Comparison of ENCODE assay signal across 7 cellular contexts in genomic region chr15:89088605-89089315, GRCh38. TPM values are rescaled to one million over a fixed set of nuclear protein-coding genes. Genes with fewer than 3 reads are reported as not detected.
DNase-seq lines count a peak whose midpoint lies in the region; ATAC-seq, FAIRE-seq and TF ChIP-seq lines count a peak whose summit lies in the region.

No MANE protein-coding gene starts in this region.

- no peaks in the 10 kb centered on the region for H3K36me3 ChIP-seq in parathyroid adenoma (ENCODE audit: control insufficient read depth, insufficient read depth, low read length)

- H3K4me3 ChIP-seq in foreskin fibroblast (ENCODE audit: low read depth in 1 of 2, low read length in 2 of 2) (peak overlapping the region; percentile 87), parathyroid adenoma (ENCODE audit: low read depth, low read length) (peak overlapping the region; percentile 90)

- FAIRE-seq in H54 (lab: Jason Lieb, UNC), result no peak

- H3K27me3 Mint-ChIP-seq in T-helper 17 cell, result no peaks in the 10 kb centered on the region

- no peaks in the 10 kb centered on the region for H3K4me1 ChIP-seq in parathyroid adenoma

- peaks cover 41% of the 10 kb centered on the region for H3K4me1 Mint-ChIP-seq in T-helper 17 cell

- H3K27me3 ChIP-seq in parathyroid adenoma (ENCODE audit: control insufficient read depth, insufficient read depth, low read length), result no peaks in the 10 kb centered on the region

- H3K27ac Mint-ChIP-seq in T-helper 17 cell, result no peak overlapping the region

- DNase-seq in GM13976 (ENCODE audit: low spot score), result peak; percentile 21
- peak in 2 of 3 donors; percentile 16 to 24 for DNase-seq in T-helper 17 cell
- DNase-seq in foreskin fibroblast, result peak in 1 of 2 donors; percentile 53
- DNase-seq in EL, result no peak
- no peak for DNase-seq in H54 (ENCODE audit: insufficient read length, low spot score)

- H3K27ac ChIP-seq in parathyroid adenoma, result no peak overlapping the region

- H3K9ac ChIP-seq in parathyroid adenoma, result no peak overlapping the region

- peak overlapping the region; percentile 68 for H2AFZ ChIP-seq in parathyroid adenoma

- peaks cover 3% of the 10 kb centered on the region for H3K36me3 Mint-ChIP-seq in T-helper 17 cell (ENCODE audit: low read depth)

- no peak overlapping the region for H3K4me3 Mint-ChIP-seq in T-helper 17 cell

- in situ Hi-C loops in GM13976 (cut with MboI; ENCODE audit: low sequenced_read_pairs, unreplicated experiment), result no loop called here

- peak overlapping the region; percentile 87 for H3K4me2 ChIP-seq in parathyroid adenoma (ENCODE audit: low read length)

- peak; percentile 3 for ATAC-seq in HG02571 (IDR thresholded peaks at IDR 0.05; ENCODE audit: unreplicated experiment)
- no peak for ATAC-seq in T-helper 17 cell

- peaks cover 6% of the 10 kb centered on the region for H3K79me2 ChIP-seq in parathyroid adenoma

- no peak for TF ChIP-seq POLR2A in H54 (IDR thresholded peaks at IDR 0.05; ENCODE audit: low read depth, low read length)

- H3K9me3 ChIP-seq in T-helper 17 cell (ENCODE audit: control insufficient read depth, low read length, poor library complexity, severe bottlenecking) (no peaks in the 10 kb centered on the region), parathyroid adenoma (ENCODE audit: control insufficient read depth, low read length) (no peaks in the 10 kb centered on the region)

- no peak for TF ChIP-seq CTCF in GM13976 (IDR thresholded peaks at IDR 0.05; ENCODE audit: borderline replicate concordance, control extremely low read depth, extremely low read depth, insufficient read depth, missing control alignments)
- no peak for TF ChIP-seq CTCF in foreskin fibroblast (IDR thresholded peaks at IDR 0.05; ENCODE audit: low read depth, low read length)
- TF ChIP-seq CTCF in parathyroid adenoma (IDR thresholded peaks at IDR 0.05), result no peak

RNA-seq across cellular contexts. Expression of gene ABHD2, which starts 0.5 kb away (rescaled TPM):
- 10 to 100 TPM; 55.6 to 58.2 TPM for total RNA-seq in T-helper 17 cell

Comparison
In these comparisons a context has a peak if more than half of its experiments do, and no peak if none do; other contexts are left out.
1. DNase-seq: peak in GM13976 (single experiment) and T-helper 17 cell (2 of 3); none in EL (single experiment) and H54 (single experiment).